Comparison of ENCODE assay signal across 8 cellular contexts in the genomic region with DNA sequence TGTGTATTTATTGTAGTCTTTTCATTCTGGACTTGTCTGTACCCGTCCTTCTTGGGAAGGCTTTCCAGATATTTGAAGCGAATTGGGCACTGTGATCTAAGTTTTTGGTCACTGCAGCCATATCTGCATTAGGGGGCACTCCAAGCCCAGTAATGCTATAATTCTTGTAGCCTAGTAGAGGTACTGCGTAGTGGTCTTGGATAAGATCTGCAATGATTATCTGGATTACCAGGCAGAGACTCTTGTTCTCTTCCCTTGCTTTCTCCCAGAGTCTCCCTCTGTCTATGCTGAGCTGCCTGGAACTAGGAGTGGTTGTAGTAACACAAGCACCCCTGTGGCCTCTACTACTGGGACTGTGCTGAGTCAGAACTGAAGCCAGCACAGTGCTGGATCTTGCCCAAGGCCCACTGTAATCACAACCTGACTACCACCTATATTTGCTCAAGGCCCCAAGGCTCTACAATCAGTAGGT. TPM values are rescaled to one million over a fixed set of nuclear protein-coding genes. Genes with fewer than 3 reads are reported as not detected.
A peak's percentile ranks its signal among the peaks of the same experiment; 100 is the strongest.
DNase-seq lines count a peak whose midpoint lies in the region; ATAC-seq and TF ChIP-seq lines count a peak whose summit lies in the region.

No MANE protein-coding gene starts in this region.

- H3K4me3 Mint-ChIP-seq in CD14-positive monocyte (no peak overlapping the region), endodermal cell (no peak overlapping the region), nephron (no peak overlapping the region)

- peaks cover 0 to 4% (median 2%) of the 10 kb centered on the region in 3 donors for H3K27me3 Mint-ChIP-seq in CD14-positive monocyte (ENCODE audit: low read depth in 3 of 3)
- no peaks in the 10 kb centered on the region for H3K27me3 Mint-ChIP-seq in endodermal cell (ENCODE audit: insufficient read depth)
- no peaks in the 10 kb centered on the region for H3K27me3 Mint-ChIP-seq in nephron (ENCODE audit: low read depth)

- H3K4me1 ChIP-seq in GM23248 (ENCODE audit: insufficient read depth) (0 out of 2 replicates have a peak, but pooled peaks cover 7% of the 10 kb centered on the region), endodermal cell (ENCODE audit: control insufficient read depth, insufficient read depth, low read length) (no peaks in the 10 kb centered on the region), suprapubic skin (peaks cover 6% of the 10 kb centered on the region)

- H3K36me3 ChIP-seq in GM23248 (ENCODE audit: low read depth) = no peaks in the 10 kb centered on the region
- H3K36me3 ChIP-seq in endodermal cell (ENCODE audit: control insufficient read depth, insufficient read depth, low read length) = no peaks in the 10 kb centered on the region
- H3K36me3 ChIP-seq in suprapubic skin = no peaks in the 10 kb centered on the region

- DNase-seq in CD14-positive monocyte (ENCODE audit: low spot score) (no peak), GM23248 (peak; percentile 63), SW480 (ENCODE audit: low spot score) (peak; percentile 31), endodermal cell (peak; percentile 83), suprapubic skin (ENCODE audit: low spot score in 2 of 2) (no peak)

- no peaks in the 10 kb centered on the region for H3K36me3 Mint-ChIP-seq in CD14-positive monocyte
- H3K36me3 Mint-ChIP-seq in endodermal cell (ENCODE audit: low read depth) = no peaks in the 10 kb centered on the region
- no peaks in the 10 kb centered on the region for H3K36me3 Mint-ChIP-seq in nephron (ENCODE audit: low read depth)

- 56 to 58% methylated on average over 3 of the region's 3 CpGs for WGBS in GM23248 (ENCODE audit: low coverage in 1 of 2, low lambda C conversion rate in 2 of 2, missing lambda C conversion rate in 2 of 2), 2 experiments
- 72 to 100% methylated on average over 1 to 3 of the region's 3 CpGs for WGBS in endodermal cell (ENCODE audit: insufficient coverage in 1 of 2, insufficient read length in 1 of 2), 2 experiments
- 63% methylated on average over 3 of the region's 3 CpGs for WGBS in suprapubic skin

- no peak overlapping the region for H3K4me2 ChIP-seq in GM23248 (ENCODE audit: unreplicated experiment)

- no peaks in the 10 kb centered on the region for H3F3A ChIP-seq in GM23248 (ENCODE audit: insufficient read depth)

- H4K20me1 ChIP-seq in GM23248 (ENCODE audit: insufficient read depth) = no peaks in the 10 kb centered on the region

- ATAC-seq in GM21515 (IDR thresholded peaks at IDR 0.05; ENCODE audit: unreplicated experiment) = no peak
- ATAC-seq in GM19455 (IDR thresholded peaks at IDR 0.05; ENCODE audit: unreplicated experiment) = no peak

- H3K27ac ChIP-seq in GM23248 (no peak overlapping the region), endodermal cell (ENCODE audit: low read depth, low read length) (no peak overlapping the region), suprapubic skin (no peak overlapping the region)

- H3K9me3 Mint-ChIP-seq in CD14-positive monocyte (peaks cover 0 to 3% (median 0%) of the 10 kb centered on the region in 7 donors), endodermal cell (no peaks in the 10 kb centered on the region), nephron (peaks cover 9% of the 10 kb centered on the region)

- no peak overlapping the region for H2AFZ ChIP-seq in GM23248

- H3K9ac ChIP-seq in GM23248 (no peak overlapping the region), endodermal cell (ENCODE audit: extremely low read depth, low read length, poor library complexity, severe bottlenecking) (no peak overlapping the region)

- no peaks in the 10 kb centered on the region for H3K4me1 Mint-ChIP-seq in CD14-positive monocyte
- H3K4me1 Mint-ChIP-seq in endodermal cell = peaks cover 6% of the 10 kb centered on the region
- no peaks in the 10 kb centered on the region for H3K4me1 Mint-ChIP-seq in nephron

- TF ChIP-seq POLR2A in suprapubic skin (IDR thresholded peaks at IDR 0.05) = no peak

- intact Hi-C loops in CD14-positive monocyte (cut with micrococcal nuclease) = loop anchor here in 1 of 2 donors (10.0 kb wide), 1 partner anchor 672 kb away; no protein-coding TSS in a partner anchor

- no peaks in the 10 kb centered on the region for H3K9me2 ChIP-seq in GM23248 (ENCODE audit: insufficient read depth)

- TF ChIP-seq CTCF in CD14-positive monocyte (IDR thresholded peaks at IDR 0.05) (peak; percentile 61), endodermal cell (conservative IDR thresholded peaks at IDR 0.05) (peak; percentile 86), nephron (IDR thresholded peaks at IDR 0.05; ENCODE audit: unreplicated experiment in 3 of 3) (peak; percentile 25 to 45 (median 30)), suprapubic skin (IDR thresholded peaks at IDR 0.05) (no peak)

- in situ Hi-C loops in GM23248 (cut with MboI) = no loop called here

- H3K27ac Mint-ChIP-seq in CD14-positive monocyte (no peak overlapping the region), endodermal cell (peak overlapping the region; percentile 27), nephron (no peak overlapping the region)

- no peak for TF ChIP-seq EP300 in suprapubic skin (IDR thresholded peaks at IDR 0.05)

- no peaks in the 10 kb centered on the region for H3K79me2 ChIP-seq in GM23248 (ENCODE audit: insufficient read depth)

- H3K27me3 ChIP-seq in GM23248 (replicated peaks; ENCODE audit: insufficient read depth) = no peaks in the 10 kb centered on the region
- no peaks in the 10 kb centered on the region for H3K27me3 ChIP-seq in endodermal cell (ENCODE audit: control insufficient read depth, insufficient read depth, low read length, poor library complexity, severe bottlenecking)
- H3K27me3 ChIP-seq in suprapubic skin = no peaks in the 10 kb centered on the region

- H3K9me3 ChIP-seq in GM23248 (ENCODE audit: low read depth) (no peaks in the 10 kb centered on the region), endodermal cell (ENCODE audit: control insufficient read depth, low read length) (no peaks in the 10 kb centered on the region), suprapubic skin (no peaks in the 10 kb centered on the region)

- H3K4me3 ChIP-seq in GM23248 = no peak overlapping the region
- H3K4me3 ChIP-seq in endodermal cell (ENCODE audit: low read length) = no peak overlapping the region
- H3K4me3 ChIP-seq in suprapubic skin = no peak overlapping the region

RNA-seq across cellular contexts. Expression of a gene that starts 30.0 kb away (rescaled TPM):
- polyA plus RNA-seq in CD14-positive monocyte (10 to 100 TPM; 33.8 to 48.7 TPM), GM23248 (2016; fragmentation: Nextera tagmentation; extraction: Ambion mirVana) (649 and 683 TPM in 2 replicates)
- 1,383 and 1,539 TPM in 2 replicates for total RNA-seq in GM23248 (2014; rRNA removed; shearing (Covaris generic))
- total RNA-seq in endodermal cell (100 to 1,000 TPM; 156 to 230 TPM), suprapubic skin (1,000 to 10,000 TPM in 1 of 4 donors, 100 to 1,000 TPM in 3; 632 to 1,386 (median 819) TPM)
- 185 TPM for polyA plus RNA-seq in endodermal cell (2013, experiment 1 of 2)
- 170 TPM for polyA plus RNA-seq in endodermal cell (2013, experiment 2 of 2)

Comparison
In these comparisons a context has a peak if more than half of its experiments do, and no peak if none do; other contexts are left out.
1. DNase-seq: peak in GM23248 (single experiment), SW480 (single experiment) and endodermal cell (single experiment); none in CD14-positive monocyte (single experiment) and suprapubic skin (0 of 2).
2. CTCF ChIP-seq: peak in CD14-positive monocyte (single experiment), endodermal cell (single experiment) and nephron (3 of 3); none in suprapubic skin (0 of 2).